Comparison of ENCODE assay signal across 17 cellular contexts in the genomic region with DNA sequence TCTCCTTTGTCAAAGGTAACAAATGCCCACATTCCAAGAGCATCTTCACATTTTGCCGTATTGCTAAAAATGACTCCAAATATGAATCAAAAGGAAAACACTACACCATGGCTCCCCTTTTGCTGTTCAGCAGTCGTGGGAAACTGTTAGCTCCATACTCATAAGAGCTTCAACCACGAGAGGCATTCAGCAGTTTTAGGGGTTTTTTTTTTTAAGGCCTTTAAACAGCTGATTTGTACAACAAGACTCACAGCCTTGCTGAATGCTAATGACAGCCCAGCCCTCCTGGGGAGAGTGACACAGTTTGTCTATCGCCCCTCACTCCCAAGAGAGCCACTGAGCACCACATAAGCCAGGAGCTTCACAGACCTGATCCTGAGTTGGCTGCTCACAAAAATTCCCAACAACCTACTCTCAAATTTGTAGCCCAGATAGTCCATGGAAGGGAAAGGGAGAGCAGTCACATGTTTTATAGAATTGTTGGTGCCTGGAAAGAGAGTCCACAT. TPM values are rescaled to one million over a fixed set of nuclear protein-coding genes. Genes with fewer than 3 reads are reported as not detected.
DNase-seq lines count a peak whose midpoint lies in the region; ATAC-seq, FAIRE-seq and TF ChIP-seq lines count a peak whose summit lies in the region.
"Had no signal": no experiment of that assay in that cellular context is flagged by ENCODE, and none has a peak within 500 bp of the region (broad histone marks: within the 10 kb centered on the region; RNA-seq: fewer than 3 reads in every experiment).

No MANE protein-coding gene starts in this region.

- H3K36me3 ChIP-seq in left ventricle myocardium inferior (no peaks in the 10 kb centered on the region), GM12878 (ENCODE audit: control insufficient read depth in 2 of 2, insufficient read depth in 2 of 2, low read length in 1 of 2) (no peaks in the 10 kb centered on the region)
- H3K36me3 ChIP-seq: MG63 had no signal

- H3K27me3 ChIP-seq in left ventricle myocardium inferior (ENCODE audit: low read depth) = no peaks in the 10 kb centered on the region
- no peaks in the 10 kb centered on the region for H3K27me3 ChIP-seq in GM12878 (replicated peaks in 1 of 2; ENCODE audit: control insufficient read depth in 2 of 2, insufficient read depth in 2 of 2, low read length in 1 of 2)
- H3K27me3 ChIP-seq: MG63 had no signal

- H3K4me2 ChIP-seq in GM12878 (ENCODE audit: control insufficient read depth, insufficient read depth) = peak overlapping the region; percentile 56

- peak overlapping the region; percentile 37 for H3K27ac ChIP-seq in left ventricle myocardium inferior (replicated peaks)
- H3K27ac ChIP-seq in GM12878 (ENCODE audit: control insufficient read depth, insufficient read depth) = peak overlapping the region; percentile 10; the same call in 1 of the 2 replicates
- H3K27ac ChIP-seq: C4-2B had no signal

- RAD21 ChIA-PET in GM12878 (lab: Charles Lee; ENCODE audit: unreplicated experiment) = no interaction called here

- peak overlapping the region; percentile 50 for H2AFZ ChIP-seq in GM12878 (ENCODE audit: control insufficient read depth, low read depth, low read length)

- peak overlapping the region; percentile 18 to 76 (median 57) for H3K27ac Mint-ChIP-seq in immature natural killer cell
- H3K27ac Mint-ChIP-seq in T-cell = no peak overlapping the region

- H3K36me3 Mint-ChIP-seq in immature natural killer cell (no peaks in the 10 kb centered on the region), T-cell (no peaks in the 10 kb centered on the region)

- DNase-seq in left ventricle myocardium inferior (no peak), left ventricle myocardium superior (no peak), GM12878 (ENCODE audit: low read depth, low spot score) (no peak), immature natural killer cell (no peak), T-cell (no peak), DMS153 treated with DMSO at 0.1 percent for 48 hours (lab: John Stamatoyannopoulos, UW; ENCODE audit: unreplicated experiment) (no peak)
- DNase-seq: 8988T, EL, H7, MG63, NCI-H1105, NCI-H187, NCI-H2171, SIG-M5 had no signal

- TF ChIP-seq RAD21 in GM12878 (IDR thresholded peaks at IDR 0.05; ENCODE audit: insufficient read depth, low read depth, low read length) = no peak

- no peak for TF ChIP-seq POLR2A in GM12878 (IDR thresholded peaks at IDR 0.05; ENCODE audit: low read depth, low read length)

- no TSS peak for BruUV-seq in GM12878 (replicated peaks; lab: Mats Ljungman, UMichigan)

- CTCF ChIA-PET in GM12878 (lab: Yijun Ruan, JAX) (no interaction called here), T-cell (lab: Charles Lee) (no interaction called here)

- ATAC-seq in left ventricle myocardium superior (no peak), GM12878 (peak; percentile 55), HG03175 (IDR thresholded peaks at IDR 0.05; ENCODE audit: unreplicated experiment) (no peak), GM21737 (IDR thresholded peaks at IDR 0.05; ENCODE audit: unreplicated experiment) (no peak), T-cell (replicated peaks in 1 of 4) (no peak)

- WGBS in GM12878 (ENCODE audit: insufficient coverage, insufficient replicate concordance, low lambda C conversion rate, missing lambda C conversion rate) = 17% methylated on average over 4 of the region's 4 CpGs

- no peak for TF ChIP-seq EP300 in GM12878 (IDR thresholded peaks at IDR 0.05; ENCODE audit: borderline replicate concordance in 1 of 2, control insufficient read depth in 1 of 2, low read depth in 2 of 2, low read length in 2 of 2)

- H3K9me3 Mint-ChIP-seq in immature natural killer cell (no peaks in the 10 kb centered on the region), T-cell (no peaks in the 10 kb centered on the region)

- H3K4me1 ChIP-seq in left ventricle myocardium inferior (peaks cover 80% of the 10 kb centered on the region), GM12878 (ENCODE audit: control insufficient read depth, insufficient read depth, low read length) (peaks cover 11% of the 10 kb centered on the region; the same call in 1 of the 2 replicates)

- H3K27me3 Mint-ChIP-seq in immature natural killer cell (ENCODE audit: low read depth in 3 of 3) (peaks cover 2 to 4% (median 2%) of the 10 kb centered on the region in 3 donors), T-cell (no peaks in the 10 kb centered on the region)

- intact Hi-C loops in left ventricle myocardium inferior (cut with micrococcal nuclease) (no loop called here), left ventricle myocardium superior (cut with micrococcal nuclease) (no loop called here), GM12878 (cut with micrococcal nuclease; ENCODE audit: unreplicated experiment) (no loop called here)

- peaks cover 8% of the 10 kb centered on the region; the same call in 1 of the 2 replicates for H4K20me1 ChIP-seq in GM12878 (ENCODE audit: control insufficient read depth, insufficient read depth)

- H3K9me3 ChIP-seq in left ventricle myocardium inferior (replicated peaks) = no peaks in the 10 kb centered on the region
- no peaks in the 10 kb centered on the region for H3K9me3 ChIP-seq in GM12878 (replicated peaks; ENCODE audit: control insufficient read depth, insufficient read depth, low read length)
- H3K9me3 ChIP-seq: MG63 had no signal

- H3K79me2 ChIP-seq in GM12878 (ENCODE audit: control insufficient read depth, insufficient read depth, low read length) = peaks cover 2% of the 10 kb centered on the region; the same call in 1 of the 2 replicates

- no peak overlapping the region for H3K9ac ChIP-seq in GM12878 (ENCODE audit: control insufficient read depth, insufficient read depth, low read length)

- SMC1A ChIA-PET in GM12878 (lab: Charles Lee; ENCODE audit: uncharacterized antibody, unreplicated experiment) = interaction anchor here (1.3 to 1.5 kb wide), 3 partner anchors 11 to 29 kb away, joined by 3 to 6 read pairs (median 3); no protein-coding TSS in a partner anchor

- in situ Hi-C loops in GM12878 (cut with MboI) = no loop called here

- POLR2A ChIA-PET in GM12878 (lab: Charles Lee) = no interaction called here
- POLR2A ChIA-PET in T-cell (lab: Charles Lee) = no interaction called here

- no peak for FAIRE-seq in GM12878 (lab: Jason Lieb, UNC)

- H3K4me1 Mint-ChIP-seq in immature natural killer cell (peaks cover 13 to 14% of the 10 kb centered on the region in 2 donors), T-cell (no peaks in the 10 kb centered on the region)

- H3K4me3 Mint-ChIP-seq in immature natural killer cell = peak overlapping the region in 4 of 5 donors; percentile 22 to 54 (median 40)
- H3K4me3 Mint-ChIP-seq in T-cell = no peak overlapping the region

- H3K4me3 ChIP-seq in left ventricle myocardium inferior (no peak overlapping the region), GM12878 (0 out of 2 replicates have a peak overlapping the region, but pooled peaks have one; percentile 2)
- H3K4me3 ChIP-seq: MG63 had no signal

- TF ChIP-seq CTCF in left ventricle myocardium inferior (IDR thresholded peaks at IDR 0.05; ENCODE audit: borderline replicate concordance) = no peak
- TF ChIP-seq CTCF in GM12878 (IDR thresholded peaks at IDR 0.05 in 2 of 3, conservative IDR thresholded peaks at IDR 0.05 in 1 of 3; ENCODE audit: control insufficient read depth in 2 of 3, extremely low read depth in 1 of 3, insufficient read depth in 1 of 3, low read depth in 3 of 3, low read length in 3 of 3) = no peak

TF ChIP-seq in GM12878, 131 proteins besides CTCF, POLR2A, EP300 and RAD21 (continues in another document):
- TF ChIP-seq SREBF2 (IDR thresholded peaks at IDR 0.05; ENCODE audit: low read length) (no peak), CBX5 (IDR thresholded peaks at IDR 0.05; ENCODE audit: low read depth) (no peak), ZSCAN29 (IDR thresholded peaks at IDR 0.05) (no peak), ZNF384 (IDR thresholded peaks at IDR 0.05; ENCODE audit: borderline replicate concordance, low read depth, low read length) (no peak)
- TF ChIP-seq, protein P1, sequence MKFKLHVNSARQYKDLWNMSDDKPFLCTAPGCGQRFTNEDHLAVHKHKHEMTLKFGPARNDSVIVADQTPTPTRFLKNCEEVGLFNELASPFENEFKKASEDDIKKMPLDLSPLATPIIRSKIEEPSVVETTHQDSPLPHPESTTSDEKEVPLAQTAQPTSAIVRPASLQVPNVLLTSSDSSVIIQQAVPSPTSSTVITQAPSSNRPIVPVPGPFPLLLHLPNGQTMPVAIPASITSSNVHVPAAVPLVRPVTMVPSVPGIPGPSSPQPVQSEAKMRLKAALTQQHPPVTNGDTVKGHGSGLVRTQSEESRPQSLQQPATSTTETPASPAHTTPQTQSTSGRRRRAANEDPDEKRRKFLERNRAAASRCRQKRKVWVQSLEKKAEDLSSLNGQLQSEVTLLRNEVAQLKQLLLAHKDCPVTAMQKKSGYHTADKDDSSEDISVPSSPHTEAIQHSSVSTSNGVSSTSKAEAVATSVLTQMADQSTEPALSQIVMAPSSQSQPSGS (IDR thresholded peaks at IDR 0.05; ENCODE audit: low read length) = no peak
- TF ChIP-seq, protein P2, sequence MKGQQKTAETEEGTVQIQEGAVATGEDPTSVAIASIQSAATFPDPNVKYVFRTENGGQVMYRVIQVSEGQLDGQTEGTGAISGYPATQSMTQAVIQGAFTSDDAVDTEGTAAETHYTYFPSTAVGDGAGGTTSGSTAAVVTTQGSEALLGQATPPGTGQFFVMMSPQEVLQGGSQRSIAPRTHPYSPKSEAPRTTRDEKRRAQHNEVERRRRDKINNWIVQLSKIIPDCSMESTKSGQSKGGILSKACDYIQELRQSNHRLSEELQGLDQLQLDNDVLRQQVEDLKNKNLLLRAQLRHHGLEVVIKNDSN (IDR thresholded peaks at IDR 0.05; ENCODE audit: borderline replicate concordance, extremely low read length, insufficient read depth, low read depth, low read length) = no peak

RNA-seq across cellular contexts. Expression of a gene that starts 32.4 kb away (rescaled TPM):
- total RNA-seq in left ventricle myocardium inferior = 24.4 TPM
- 25.3 TPM for total RNA-seq in left ventricle myocardium superior
- total RNA-seq in GM12878 (2013; cell fraction: nucleolus; rRNA removed) = 64.7 and 65.5 TPM in 2 replicates
- total RNA-seq in GM12878 (2014; rRNA removed) = 10.5 and 10.6 TPM in 2 replicates
- 5.0 and 5.3 TPM in 2 replicates for total RNA-seq in GM12878 (2014; rRNA removed; fragmentation: Illumina TruSeq; extraction: Trizol)
- total RNA-seq in GM12878 (2021) = 7.0 and 7.9 TPM in 2 replicates
- polyA plus RNA-seq in GM12878 (2011; ENCODE audit: low read depth) = 2.1 TPM
- 8.4 and 14.2 TPM in 2 replicates for polyA plus RNA-seq in GM12878 (2011; rRNA removed)
- 18.5 and 20.2 TPM in 2 replicates for polyA plus RNA-seq in GM12878 (2011; cell fraction: cytosol; rRNA removed)
- polyA plus RNA-seq in GM12878 (2011; cell fraction: nucleus; rRNA removed) = 17.3 and 18.2 TPM in 2 replicates
- polyA plus RNA-seq in GM12878 (2012) = 4.6 and 7.8 TPM in 2 replicates
- 1.1 and 3.5 TPM in 2 replicates for polyA plus RNA-seq in GM12878 (2014; fragmentation: Illumina TruSeq; extraction: Trizol)
- 1 to 10 TPM; 1.2 to 2.0 TPM for polyA plus RNA-seq in GM12878 (2014; fragmentation: Nextera tagmentation; extraction: Ambion mirVana)
- polyA plus RNA-seq in GM12878 (2014; rRNA removed) = 5.7 and 8.0 TPM in 2 replicates
- 1 to 10 TPM; 7.7 to 8.5 TPM for polyA plus RNA-seq in GM12878 (2016; fragmentation: Nextera tagmentation; extraction: Ambion mirVana)
- polyA minus RNA-seq in GM12878 (2011; rRNA and poly(A)+ RNA removed) = 20.5 and 28.1 TPM in 2 replicates
- 2.8 and 4.7 TPM in 2 replicates for polyA minus RNA-seq in GM12878 (2011; cell fraction: cytosol; rRNA and poly(A)+ RNA removed)
- polyA minus RNA-seq in GM12878 (2011; cell fraction: nucleus; rRNA and poly(A)+ RNA removed) = 33.4 and 56.9 TPM in 2 replicates
- under 1 TPM in 2 of 3 donors, not detected in 1; 0.10 to 0.93 TPM for polyA plus RNA-seq in immature natural killer cell
- under 1 TPM in 2 of 5 donors, not detected in 3; 0.10 to 0.15 TPM for total RNA-seq in T-cell

Comparison
In these comparisons a context has a peak if more than half of its experiments do, and no peak if none do; other contexts are left out.
1. H3K27ac Mint-ChIP-seq: peak in immature natural killer cell (6 of 6); none in T-cell (0 of 2).
2. H3K4me3 Mint-ChIP-seq: peak in immature natural killer cell (4 of 5); none in T-cell (0 of 3).
3. RNA of a gene that starts 32.4 kb away (total RNA-seq): 25.3 TPM in left ventricle myocardium superior (single experiment), 24.4 TPM in left ventricle myocardium inferior (single experiment) and 5.0 to 65.5 TPM in GM12878; 0.10 to 0.15 TPM in T-cell; every median in the first group is over 4 times any median in the second.